22 cellular contexts compared by ENCODE assay signal in the genomic region with DNA sequence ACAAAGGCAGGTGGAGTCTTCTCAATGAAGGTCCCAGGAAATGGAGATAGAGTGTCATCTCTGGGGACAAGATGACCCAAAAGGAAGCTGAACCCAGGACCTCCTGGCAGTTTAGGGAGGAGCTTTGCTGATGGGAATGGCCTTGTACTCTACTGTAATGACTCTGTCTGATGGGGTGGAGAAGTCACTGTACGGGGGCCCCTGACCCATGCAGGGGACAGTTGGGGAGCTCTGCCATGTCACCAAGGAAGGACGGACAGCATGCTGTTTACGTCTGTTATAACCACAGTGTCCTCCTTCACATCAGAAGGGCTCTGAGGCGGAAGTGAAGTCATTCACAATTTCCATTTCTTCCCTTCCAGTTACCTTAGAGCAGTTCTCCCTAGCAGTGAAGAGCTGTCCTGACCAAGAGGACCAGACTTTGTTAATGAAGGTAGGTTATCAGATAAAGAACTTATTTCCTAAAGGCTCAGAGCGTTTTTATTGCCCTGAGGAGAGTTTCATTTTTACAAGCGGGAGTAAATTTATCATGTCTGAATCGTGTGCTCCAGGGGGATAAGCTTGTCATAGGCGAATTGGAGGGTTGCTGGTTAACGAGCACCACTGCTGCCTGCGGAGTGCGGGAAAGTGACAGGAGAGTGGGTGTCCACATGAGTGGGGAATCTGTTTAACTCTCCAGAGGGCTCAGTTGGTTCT.
DNase-seq lines count a peak whose midpoint lies in the region; ATAC-seq, FAIRE-seq and TF ChIP-seq lines count a peak whose summit lies in the region.
"Had no signal": no experiment of that assay in that cellular context is flagged by ENCODE, and none has a peak within 500 bp of the region (broad histone marks: within the 10 kb centered on the region; RNA-seq: fewer than 3 reads in every experiment).

No MANE protein-coding gene starts in this region.

- H3K9me3 Mint-ChIP-seq in astrocyte (ENCODE audit: unreplicated experiment) (peaks cover 6% of the 10 kb centered on the region), mesothelial cell of epicardium (no peaks in the 10 kb centered on the region)
- H3K9me3 Mint-ChIP-seq: activated B cell treated with CpG ODN at 0.5 μM for 24 hours; CD8-positive, alpha-beta memory T cell had no signal

- peaks cover 13% of the 10 kb centered on the region for H3K27me3 Mint-ChIP-seq in astrocyte (ENCODE audit: low read depth, unreplicated experiment)
- H3K27me3 Mint-ChIP-seq in mesothelial cell of epicardium (ENCODE audit: low read depth), result peaks cover 61% of the 10 kb centered on the region
- H3K27me3 Mint-ChIP-seq: activated B cell treated with CpG ODN at 0.5 μM for 24 hours had no signal

- peak; percentile 27 for DNase-seq in NK-92 treated with Interleukin-12 subunit alpha and Interleukin-12 subunit beta, amount 100 ng/mL, for 24 hours (lab: John Stamatoyannopoulos, UW)
- DNase-seq in NK-92 (lab: John Stamatoyannopoulos, UW; ENCODE audit: unreplicated experiment), result no peak
- no peak for DNase-seq in GM12865 (ENCODE audit: low read depth)
- no peak for DNase-seq in astrocyte (ENCODE audit: low read depth)
- no peak for DNase-seq in mesothelial cell of epicardium (ENCODE audit: low spot score in 2 of 2, unreplicated experiment in 2 of 2)
- DNase-seq in SKM-1 (lab: John Stamatoyannopoulos, UW; ENCODE audit: unreplicated experiment), result no peak
- DNase-seq in NCI-H128 (lab: John Stamatoyannopoulos, UW; ENCODE audit: unreplicated experiment), result no peak
- DNase-seq: 8988T; activated B cell treated with CpG ODN at 0.5 μM for 24 hours; AML-193; CD8-positive, alpha-beta memory T cell; gastrocnemius medialis; hippocampal formation; left ventricle myocardium superior; NCI-H146; NCI-H526; T-helper 9 cell had no signal

- peaks cover 28% of the 10 kb centered on the region for H3K27me3 ChIP-seq in astrocyte (ENCODE audit: insufficient read depth, low read length)
- H3K27me3 ChIP-seq: gastrocnemius medialis had no signal

- no peak overlapping the region for H3K9ac ChIP-seq in astrocyte (ENCODE audit: low read length)

- no peak overlapping the region for H3K27ac ChIP-seq in astrocyte (ENCODE audit: low read depth, low read length)
- H3K27ac ChIP-seq: coronary artery, gastrocnemius medialis, suprapubic skin had no signal

- no peak for TF ChIP-seq CTCF in GM12865 (IDR thresholded peaks at IDR 0.05; ENCODE audit: insufficient read depth, low read depth, low read length, missing control alignments)
- no peak for TF ChIP-seq CTCF in astrocyte (IDR thresholded peaks at IDR 0.05; ENCODE audit: insufficient read depth, low read depth, low read length)
- no peak for TF ChIP-seq CTCF in mesothelial cell of epicardium (IDR thresholded peaks at IDR 0.05; ENCODE audit: unreplicated experiment)

- H3K4me1 Mint-ChIP-seq in astrocyte (ENCODE audit: low read depth, unreplicated experiment), result peaks cover 13% of the 10 kb centered on the region
- H3K4me1 Mint-ChIP-seq in mesothelial cell of epicardium, result peaks cover 36% of the 10 kb centered on the region

- H3K4me3 Mint-ChIP-seq in astrocyte (ENCODE audit: unreplicated experiment), result no peak overlapping the region
- no peak overlapping the region for H3K4me3 Mint-ChIP-seq in mesothelial cell of epicardium
- H3K4me3 Mint-ChIP-seq: activated B cell treated with CpG ODN at 0.5 μM for 24 hours; activated CD4-positive, alpha-beta memory T cell treated with anti-CD3 and anti-CD28 coated beads for 36 hours; CD8-positive, alpha-beta memory T cell had no signal

- no peaks in the 10 kb centered on the region for H3K79me2 ChIP-seq in astrocyte (ENCODE audit: insufficient read depth, low read length)

- H3K36me3 Mint-ChIP-seq in astrocyte (ENCODE audit: low read depth, unreplicated experiment) (no peaks in the 10 kb centered on the region), mesothelial cell of epicardium (no peaks in the 10 kb centered on the region)
- H3K36me3 Mint-ChIP-seq: activated CD4-positive, alpha-beta memory T cell treated with anti-CD3 and anti-CD28 coated beads for 36 hours had no signal

- no peak overlapping the region for H3K4me2 ChIP-seq in astrocyte (ENCODE audit: low read length)

- H3K36me3 ChIP-seq in astrocyte (ENCODE audit: insufficient read depth, low read length), result no peaks in the 10 kb centered on the region
- H3K36me3 ChIP-seq: gastrocnemius medialis, suprapubic skin had no signal

- no peaks in the 10 kb centered on the region for H3K4me1 ChIP-seq in astrocyte (ENCODE audit: insufficient read depth, low read length)

- ATAC-seq in GM21717 (IDR thresholded peaks at IDR 0.05; ENCODE audit: unreplicated experiment), result no peak
- ATAC-seq: gastrocnemius medialis, left ventricle myocardium superior had no signal

- H3K27ac Mint-ChIP-seq in astrocyte (ENCODE audit: unreplicated experiment) (peak overlapping the region; percentile 59), mesothelial cell of epicardium (peak overlapping the region; percentile 87)
- H3K27ac Mint-ChIP-seq: activated B cell treated with CpG ODN at 0.5 μM for 24 hours; activated CD4-positive, alpha-beta memory T cell treated with anti-CD3 and anti-CD28 coated beads for 36 hours had no signal

- H2AFZ ChIP-seq in astrocyte (ENCODE audit: low read depth, low read length), result no peak overlapping the region

- H3K9me3 ChIP-seq in astrocyte (ENCODE audit: insufficient read depth, low read depth, low read length), result no peaks in the 10 kb centered on the region
- H3K9me3 ChIP-seq: gastrocnemius medialis, suprapubic skin had no signal

- H4K20me1 ChIP-seq in astrocyte (ENCODE audit: insufficient read depth, low read length), result no peaks in the 10 kb centered on the region

- H3K4me3 ChIP-seq in GM12865 (ENCODE audit: low read depth, low read length) (0 out of 2 replicates have a peak overlapping the region, but pooled peaks have one; percentile 5), astrocyte (ENCODE audit: insufficient read depth, low read depth, low read length) (no peak overlapping the region)
- H3K4me3 ChIP-seq: coronary artery, gastrocnemius medialis, suprapubic skin had no signal

- no peak for FAIRE-seq in astrocyte (lab: Jason Lieb, UNC)
- FAIRE-seq: bronchial epithelial cell had no signal
